Comparison of ENCODE assay signal across 18 cellular contexts in genomic region chr9:77985996-77986395, GRCh38. TPM values are rescaled to one million over a fixed set of nuclear protein-coding genes. Genes with fewer than 3 reads are reported as not detected.
DNase-seq lines count a peak whose midpoint lies in the region; ATAC-seq and TF ChIP-seq lines count a peak whose summit lies in the region.
"Had no signal": no experiment of that assay in that cellular context is flagged by ENCODE, and none has a peak within 500 bp of the region (broad histone marks: within the 10 kb centered on the region; RNA-seq: fewer than 3 reads in every experiment).

No MANE protein-coding gene starts in this region.

- H3K4me3 ChIP-seq in neutrophil (ENCODE audit: low read depth in 1 of 2, low read length in 1 of 2) = no peak overlapping the region

- TF ChIP-seq CTCF in CD4-positive, alpha-beta T cell (IDR thresholded peaks at IDR 0.05) = no peak
- TF ChIP-seq CTCF in neutrophil (IDR thresholded peaks at IDR 0.05) = no peak

- H3K36me3 Mint-ChIP-seq in CD4-positive, alpha-beta T cell (ENCODE audit: low read depth) = peaks cover 1% of the 10 kb centered on the region

- no peak for ATAC-seq in CD4-positive, alpha-beta T cell (ENCODE audit: poor library complexity)
- peak; percentile 64 for ATAC-seq in left colon
- ATAC-seq: PC-3 had no signal

- peaks cover 71% of the 10 kb centered on the region for H3K4me1 Mint-ChIP-seq in CD4-positive, alpha-beta T cell (ENCODE audit: low read depth)

- H3K4me3 Mint-ChIP-seq in CD4-positive, alpha-beta T cell = peak overlapping the region; percentile 1

- H3K27me3 ChIP-seq in CD4-positive, alpha-beta T cell (ENCODE audit: control insufficient read depth, insufficient read depth, low read length) = no peaks in the 10 kb centered on the region
- no peaks in the 10 kb centered on the region for H3K27me3 ChIP-seq in neutrophil

- no peaks in the 10 kb centered on the region for H3K9me3 Mint-ChIP-seq in CD4-positive, alpha-beta T cell

- CTCF ChIA-PET in CD4-positive, alpha-beta T cell (lab: Charles Lee) = interaction anchor here (1.3 kb wide), 1 partner anchor 49 kb away, joined by 4 read pairs; no protein-coding TSS in a partner anchor

- H3K36me3 ChIP-seq in KOPT-K1 (ENCODE audit: insufficient read depth, low read length) (peaks cover 46% of the 10 kb centered on the region), neutrophil (no peaks in the 10 kb centered on the region)

- POLR2A ChIA-PET in CD4-positive, alpha-beta T cell (lab: Charles Lee) = no interaction called here

- peak overlapping the region; percentile 58 for H3K27ac Mint-ChIP-seq in CD4-positive, alpha-beta T cell

- no peaks in the 10 kb centered on the region for H3K27me3 Mint-ChIP-seq in CD4-positive, alpha-beta T cell

- intact Hi-C loops in CD4-positive, alpha-beta T cell (cut with DNase I, micrococcal nuclease) = loop anchor here in 1 of 2 experiments (5.0 kb wide), 1 partner anchor 36 kb away; no protein-coding TSS in a partner anchor
- intact Hi-C loops in left colon (cut with DNase I, micrococcal nuclease) = no loop called here

- no peak overlapping the region for H3K27ac ChIP-seq in CD4-positive, alpha-beta T cell (ENCODE audit: low read depth, low read length)
- peak overlapping the region; percentile 2 for H3K27ac ChIP-seq in KOPT-K1 (ENCODE audit: low read depth, low read length, poor library complexity, severe bottlenecking)
- H3K27ac ChIP-seq in neutrophil = peak overlapping the region; percentile 51
- H3K27ac ChIP-seq in substantia nigra (ENCODE audit: low read depth, low read length, poor library complexity, severe bottlenecking) = no peak overlapping the region
- H3K27ac ChIP-seq: C4-2B, RWPE1 had no signal

- no peak for DNase-seq in CD4-positive, alpha-beta T cell
- DNase-seq in left colon (no peak), 8988T (no peak), substantia nigra (lab: John Stamatoyannopoulos, UW) (no peak), COLO668 (lab: John Stamatoyannopoulos, UW; ENCODE audit: unreplicated experiment) (no peak)
- no peak for DNase-seq in NK-92 treated with Interleukin-12 subunit alpha and Interleukin-12 subunit beta, amount 100 ng/mL, for 24 hours (lab: John Stamatoyannopoulos, UW)
- DNase-seq: Calu3, DMS79, H7, NCI-H1436, NCI-H2029, NCI-H510A, NCI-H774, PC-3 had no signal

- no peaks in the 10 kb centered on the region for H3K9me3 ChIP-seq in CD4-positive, alpha-beta T cell (ENCODE audit: control insufficient read depth, low read length)
- H3K9me3 ChIP-seq in KOPT-K1 (ENCODE audit: insufficient read depth, low read length, poor library complexity, severe bottlenecking) = no peaks in the 10 kb centered on the region
- no peaks in the 10 kb centered on the region for H3K9me3 ChIP-seq in neutrophil

- H3K4me1 ChIP-seq in neutrophil (ENCODE audit: control insufficient read depth in 1 of 2, insufficient read depth in 1 of 2, low read depth in 1 of 2, low read length in 1 of 2) = peaks cover 83 to 84% of the 10 kb centered on the region in 2 experiments

RNA-seq across cellular contexts. Expression of gene GNAQ, which starts 45.6 kb away (rescaled TPM):
- total RNA-seq in CD4-positive, alpha-beta T cell = 10 to 100 TPM; 55.5 to 55.9 TPM
- 10 to 100 TPM; 84.1 to 86.5 TPM for total RNA-seq in left colon

Comparison
In these comparisons a context has a peak if more than half of its experiments do, and no peak if none do; other contexts are left out.
1. H3K27ac ChIP-seq: peak in KOPT-K1 (single experiment) and neutrophil (single experiment); none in CD4-positive, alpha-beta T cell (single experiment) and substantia nigra (single experiment).